In genomic region chr13:54234607-54235006, GRCh38 we compare ENCODE assay signal across 35 cellular contexts.
"Had no signal": no experiment of that assay in that cellular context is flagged by ENCODE, and none has a peak within 500 bp of the region (broad histone marks: within the 10 kb centered on the region; RNA-seq: fewer than 3 reads in every experiment).

No MANE protein-coding gene starts in this region.

- H3K36me3 ChIP-seq: MG63 had no signal

- H3K9me3 ChIP-seq: MG63 had no signal

- DNase-seq: Karpas-422, Kasumi-1, MG63, MM.1S, MV-4-11, NCI-H1048, NCI-H1092, NCI-H1092 treated with DMSO at 0.1 percent for 48 hours, NCI-H1105, NCI-H1105 treated with DMSO at 0.1 percent for 48 hours, NCI-H1417, NCI-H1417 treated with DMSO at 0.1 percent for 48 hours, NCI-H1436, NCI-H1436 treated with DMSO at 0.1 percent for 48 hours, NCI-H146, NCI-H1694, NCI-H1694 treated with DMSO at 0.1 percent for 48 hours, NCI-H187, NCI-H187 treated with DMSO at 0.1 percent for 48 hours, NCI-H1930, NCI-H2029, NCI-H2029 treated with DMSO at 0.1 percent for 48 hours, NCI-H2081, NCI-H2081 treated with DMSO at 0.1 percent for 48 hours, NCI-H2107, NCI-H2171, NCI-H2171 treated with DMSO at 0.1 percent for 48 hours, NCI-H2227 treated with DMSO at 0.1 percent for 48 hours, NCI-H226, NCI-H345, NCI-H446, NCI-H446 treated with DMSO at 0.1 percent for 48 hours, NCI-H510A, NCI-H510A treated with DMSO at 0.1 percent for 48 hours, NCI-H524 had no signal

- H3K4me3 ChIP-seq: MG63 had no signal
